1 cellular context compared by ENCODE assay signal in the genomic region with DNA sequence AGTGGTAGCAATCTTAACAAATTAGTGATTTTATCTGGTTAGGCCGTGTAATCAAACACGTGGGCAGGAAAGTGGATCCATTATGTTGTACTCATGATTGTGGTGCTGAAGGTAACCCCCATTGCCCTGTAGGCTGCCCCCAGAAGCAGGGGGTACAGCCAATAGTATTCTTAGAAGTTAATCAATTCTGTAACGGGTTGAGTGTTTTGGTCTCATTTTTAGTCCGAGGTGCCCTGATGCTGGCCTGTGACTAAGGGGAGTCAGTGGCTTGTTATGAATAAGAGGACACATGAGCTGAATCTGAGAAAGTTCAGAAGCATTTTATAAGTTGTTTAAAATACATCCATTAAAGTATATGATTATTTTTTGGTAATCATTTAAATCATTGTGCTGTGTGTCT.
TF ChIP-seq lines count a peak whose summit lies in the region.

No MANE protein-coding gene starts in this region.

TF ChIP-seq in IMR-90, 13 proteins besides CTCF, POLR2A, EP300 and RAD21:
- TF ChIP-seq, protein P1, sequence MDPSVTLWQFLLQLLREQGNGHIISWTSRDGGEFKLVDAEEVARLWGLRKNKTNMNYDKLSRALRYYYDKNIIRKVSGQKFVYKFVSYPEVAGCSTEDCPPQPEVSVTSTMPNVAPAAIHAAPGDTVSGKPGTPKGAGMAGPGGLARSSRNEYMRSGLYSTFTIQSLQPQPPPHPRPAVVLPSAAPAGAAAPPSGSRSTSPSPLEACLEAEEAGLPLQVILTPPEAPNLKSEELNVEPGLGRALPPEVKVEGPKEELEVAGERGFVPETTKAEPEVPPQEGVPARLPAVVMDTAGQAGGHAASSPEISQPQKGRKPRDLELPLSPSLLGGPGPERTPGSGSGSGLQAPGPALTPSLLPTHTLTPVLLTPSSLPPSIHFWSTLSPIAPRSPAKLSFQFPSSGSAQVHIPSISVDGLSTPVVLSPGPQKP (IDR thresholded peaks at IDR 0.05; ENCODE audit: borderline replicate concordance, low read depth, low read length) = no peak
- no peak for TF ChIP-seq SMC3 (IDR thresholded peaks at IDR 0.05; ENCODE audit: low read depth, low read length)
TF ChIP-seq in IMR-90: peak in this region for 0.
